In the genomic region with DNA sequence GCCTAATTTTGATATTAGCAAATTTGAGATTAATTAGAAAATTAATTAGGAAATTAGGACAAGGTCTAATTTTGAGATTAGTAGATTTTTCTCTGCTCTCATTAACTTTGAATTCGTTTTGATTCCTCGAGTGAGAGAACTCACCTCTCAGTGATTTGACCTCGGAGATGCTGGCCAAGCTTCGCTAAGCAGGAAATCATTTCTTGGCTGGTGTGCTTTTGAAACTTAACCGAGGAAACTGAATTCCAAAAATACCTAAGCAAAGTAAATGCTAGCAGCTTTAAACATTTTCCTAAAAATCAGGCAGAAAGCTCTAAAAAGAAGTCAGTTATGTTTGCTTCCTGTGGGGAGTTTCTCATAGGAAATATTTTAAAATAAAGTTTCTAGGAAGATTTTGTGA, we compare ENCODE assay signal across 10 cellular contexts. TPM values are rescaled to one million over a fixed set of nuclear protein-coding genes. Genes with fewer than 3 reads are reported as not detected.
DNase-seq lines count a peak whose midpoint lies in the region; ATAC-seq and TF ChIP-seq lines count a peak whose summit lies in the region.
"Had no signal": no experiment of that assay in that cellular context is flagged by ENCODE, and none has a peak within 500 bp of the region (broad histone marks: within the 10 kb centered on the region; RNA-seq: fewer than 3 reads in every experiment).

No MANE protein-coding gene starts in this region.

- no peak overlapping the region for H2BK20ac ChIP-seq in IMR-90 (ENCODE audit: low read depth, low read length)

- no peaks in the 10 kb centered on the region; the same call in 1 of the 2 replicates for H4K20me1 ChIP-seq in IMR-90 (ENCODE audit: insufficient read depth, low read length)

- TF ChIP-seq RAD21 in IMR-90 (IDR thresholded peaks at IDR 0.05; ENCODE audit: low read length), result no peak

- no peak overlapping the region for H3K18ac ChIP-seq in IMR-90 (ENCODE audit: low read depth, low read length)

- no peaks in the 10 kb centered on the region for H3K9me3 ChIP-seq in CD4-positive, alpha-beta memory T cell (ENCODE audit: control insufficient read depth in 1 of 2, low read length in 2 of 2)
- H3K9me3 ChIP-seq in IMR-90 (ENCODE audit: control insufficient read depth, insufficient read depth, low read length), result no peaks in the 10 kb centered on the region
- H3K9me3 ChIP-seq in neutrophil, result no peaks in the 10 kb centered on the region

- peaks cover 69 to 98% (median 87%) of the 10 kb centered on the region in 4 donors for H3K4me1 Mint-ChIP-seq in CD4-positive, alpha-beta memory T cell
- H3K4me1 Mint-ChIP-seq in effector memory CD8-positive, alpha-beta T cell (ENCODE audit: low read depth in 2 of 2), result peaks cover 30 to 61% of the 10 kb centered on the region in 2 donors

- H3K27ac Mint-ChIP-seq in CD4-positive, alpha-beta memory T cell, result peak overlapping the region; percentile 89 to 95 (median 93)
- peak overlapping the region; percentile 78 to 88 for H3K27ac Mint-ChIP-seq in effector memory CD8-positive, alpha-beta T cell

- no peak overlapping the region for H2BK120ac ChIP-seq in IMR-90 (ENCODE audit: low read depth, low read length)

- H4K8ac ChIP-seq in IMR-90 (ENCODE audit: low read depth in 2 of 2, low read length in 2 of 2), result no peak overlapping the region

- peak overlapping the region; percentile 81 for H2BK5ac ChIP-seq in IMR-90 (ENCODE audit: low read depth, low read length, poor library complexity, severe bottlenecking)

- 0 out of 2 replicates have a peak overlapping the region, but pooled peaks have one; percentile 0 for H3K4ac ChIP-seq in IMR-90 (ENCODE audit: low read depth, low read length)

- TF ChIP-seq CTCF in IMR-90 (conservative IDR thresholded peaks at IDR 0.05; ENCODE audit: low read depth, low read length) (no peak), neutrophil (IDR thresholded peaks at IDR 0.05) (no peak)

- H4K91ac ChIP-seq in IMR-90 (ENCODE audit: insufficient read depth, low read depth, low read length), result no peak overlapping the region

- dilution Hi-C loops in IMR-90 (cut with HindIII; ENCODE audit: low sequenced_read_pairs, unreplicated experiment), result no loop called here

- H3K36me3 ChIP-seq in CD4-positive, alpha-beta memory T cell (ENCODE audit: insufficient read depth, low read length), result peaks cover 27% of the 10 kb centered on the region
- H3K36me3 ChIP-seq in IMR-90 (ENCODE audit: control insufficient read depth, insufficient read depth, low read length) (no peaks in the 10 kb centered on the region), neutrophil (peaks cover 16% of the 10 kb centered on the region)

- no peak overlapping the region for H3K56ac ChIP-seq in IMR-90 (ENCODE audit: extremely low read depth, insufficient read depth, low read length)

- peaks cover 98% of the 10 kb centered on the region for H3K4me1 ChIP-seq in CD4-positive, alpha-beta memory T cell (ENCODE audit: insufficient read depth, low read length)
- H3K4me1 ChIP-seq in IMR-90 (ENCODE audit: control insufficient read depth, insufficient read depth, low read length), result peaks cover 1% of the 10 kb centered on the region
- peaks cover 14 to 24% of the 10 kb centered on the region in 2 experiments for H3K4me1 ChIP-seq in neutrophil (ENCODE audit: control insufficient read depth in 1 of 2, insufficient read depth in 1 of 2, low read depth in 1 of 2, low read length in 1 of 2)
- H3K4me1 ChIP-seq: parathyroid adenoma had no signal

- in situ Hi-C loops in IMR-90 (cut with MboI; ENCODE audit: low sequenced_read_pairs), result no loop called here

- no CpG with 5 or more reads among the region's 5 CpGs for WGBS in IMR-90 (ENCODE audit: extremely low coverage in 2 of 2, insufficient read length in 1 of 2), 2 experiments

- H2AFZ ChIP-seq in IMR-90 (replicated peaks; ENCODE audit: low read length, poor library complexity), result no peak overlapping the region
- H2AFZ ChIP-seq: parathyroid adenoma had no signal

- H2AK5ac ChIP-seq in IMR-90 (ENCODE audit: low read depth, low read length), result no peak overlapping the region

- H3K4me2 ChIP-seq in IMR-90 (ENCODE audit: low read depth, low read length), result peak overlapping the region; percentile 30

- peaks cover 32 to 71% of the 10 kb centered on the region in 2 donors for H3K36me3 Mint-ChIP-seq in CD4-positive, alpha-beta memory T cell
- peaks cover 60% of the 10 kb centered on the region for H3K36me3 Mint-ChIP-seq in effector memory CD8-positive, alpha-beta T cell (ENCODE audit: insufficient read depth)

- no peak overlapping the region for H4K5ac ChIP-seq in IMR-90 (ENCODE audit: low read depth, low read length)

- intact Hi-C loops in CD4-positive, alpha-beta memory T cell (cut with micrococcal nuclease), result loop anchor here (1.0 kb wide), 2 partner anchors 8 to 13 kb away; no protein-coding TSS in a partner anchor
- intact Hi-C loops in IMR-90 (cut with micrococcal nuclease), result no loop called here

- H3K14ac ChIP-seq in IMR-90 (replicated peaks; ENCODE audit: low read depth, low read length), result no peak overlapping the region; the same call in 1 of the 2 replicates

- H3K4me3 Mint-ChIP-seq in CD4-positive, alpha-beta memory T cell, result peak overlapping the region; percentile 67 to 80 (median 73)
- peak overlapping the region; percentile 8 to 27 for H3K4me3 Mint-ChIP-seq in effector memory CD8-positive, alpha-beta T cell

- no peak overlapping the region for H3K4me3 ChIP-seq in CD4-positive, alpha-beta memory T cell (ENCODE audit: low read length in 2 of 2)
- no peak overlapping the region for H3K4me3 ChIP-seq in IMR-90 (ENCODE audit: insufficient read depth, low read depth, low read length)
- H3K4me3 ChIP-seq in neutrophil (ENCODE audit: low read depth in 1 of 2, low read length in 1 of 2), result no peak overlapping the region

- no peak for DNase-seq in CD4-positive, alpha-beta memory T cell
- peak; percentile 53 for DNase-seq in IMR-90
- no peak for DNase-seq in effector memory CD8-positive, alpha-beta T cell
- DNase-seq in NCI-H2081 treated with DMSO at 0.1 percent for 48 hours (lab: John Stamatoyannopoulos, UW), result no peak
- no peak for DNase-seq in anterior cingulate cortex (lab: John Stamatoyannopoulos, UW)
- no peak for DNase-seq in activated CD4-positive, CD25-positive, alpha-beta regulatory T cell treated with anti-CD3 and anti-CD28 coated beads, Interleukin-2, amount 50 U/mL, for 72 hours
- DNase-seq in DMS53 (lab: John Stamatoyannopoulos, UW), result no peak
- DNase-seq: NCI-H1930 had no signal

- peak overlapping the region; percentile 65 for H3K27ac ChIP-seq in CD4-positive, alpha-beta memory T cell (ENCODE audit: low read depth, low read length)
- peak overlapping the region; percentile 57; the same call in 1 of the 2 replicates for H3K27ac ChIP-seq in IMR-90 (ENCODE audit: insufficient read depth, low read length)
- peak overlapping the region; percentile 15 for H3K27ac ChIP-seq in neutrophil
- H3K27ac ChIP-seq: parathyroid adenoma had no signal

- H3K9me3 Mint-ChIP-seq in CD4-positive, alpha-beta memory T cell, result no peaks in the 10 kb centered on the region
- H3K9me3 Mint-ChIP-seq in effector memory CD8-positive, alpha-beta T cell, result no peaks in the 10 kb centered on the region

- H3K23ac ChIP-seq in IMR-90 (ENCODE audit: low read depth, low read length), result peak overlapping the region; percentile 34; the same call in 1 of the 2 replicates

- no peaks in the 10 kb centered on the region for H3K27me3 ChIP-seq in CD4-positive, alpha-beta memory T cell (ENCODE audit: insufficient read depth, low read length)
- H3K27me3 ChIP-seq in IMR-90 (ENCODE audit: control insufficient read depth, insufficient read depth, low read length), result no peaks in the 10 kb centered on the region
- no peaks in the 10 kb centered on the region for H3K27me3 ChIP-seq in neutrophil

- BruUV-seq in IMR-90 (replicated peaks; lab: Mats Ljungman, UMichigan), result no TSS peak

- peak; percentile 63 for ATAC-seq in IMR-90 (ENCODE audit: low read depth)
- ATAC-seq in effector memory CD8-positive, alpha-beta T cell (replicated peaks), result no peak

- CTCF ChIA-PET in CD4-positive, alpha-beta memory T cell (lab: Charles Lee; ENCODE audit: partially characterized antibody), result interaction anchor here (0.7 to 2.9 kb wide), 10 partner anchors 10 to 76 kb away, joined by 3 to 10 read pairs (median 4); no protein-coding TSS in a partner anchor
- CTCF ChIA-PET in IMR-90 (lab: Yijun Ruan, JAX), result no interaction called here

- H2AK9ac ChIP-seq in IMR-90 (replicated peaks; ENCODE audit: low read depth, low read length, poor library complexity), result no peak overlapping the region

- TF ChIP-seq POLR2A in IMR-90 (IDR thresholded peaks at IDR 0.05; ENCODE audit: low read depth, low read length), result no peak

- no peaks in the 10 kb centered on the region for H3K27me3 Mint-ChIP-seq in CD4-positive, alpha-beta memory T cell
- H3K27me3 Mint-ChIP-seq in effector memory CD8-positive, alpha-beta T cell, result no peaks in the 10 kb centered on the region

- peaks cover 0 to 4% of the 10 kb centered on the region in 2 experiments; a peak in 1 of 4 replicates for H3K79me1 ChIP-seq in IMR-90 (ENCODE audit: low read depth in 1 of 2, low read length in 2 of 2)

- H3K9me1 ChIP-seq in IMR-90 (ENCODE audit: insufficient read depth, low read length), result peaks cover 11% of the 10 kb centered on the region

- H3K9ac ChIP-seq in IMR-90 (ENCODE audit: low read depth, low read length), result no peak overlapping the region
- H3K9ac ChIP-seq: parathyroid adenoma had no signal

- no peak overlapping the region for H2BK15ac ChIP-seq in IMR-90 (ENCODE audit: low read depth, low read length)

- POLR2A ChIA-PET in CD4-positive, alpha-beta memory T cell (lab: Charles Lee; ENCODE audit: partially characterized antibody), result interaction anchor here (1.1 to 17.3 kb wide), 13 partner anchors 9 to 72 kb away, joined by 3 to 283 read pairs (median 7); a partner anchor contains a TSS
- POLR2A ChIA-PET in IMR-90 (lab: Charles Lee; ENCODE audit: unreplicated experiment), result no interaction called here

TF ChIP-seq in IMR-90, 13 proteins besides CTCF, POLR2A, EP300 and RAD21 (continues in another document):
- TF ChIP-seq MAZ (IDR thresholded peaks at IDR 0.05; ENCODE audit: borderline replicate concordance, low read depth, low read length) (no peak), CHD1 (IDR thresholded peaks at IDR 0.05; ENCODE audit: low read depth, low read length) (no peak), RFX5 (IDR thresholded peaks at IDR 0.05; ENCODE audit: low read depth, low read length) (no peak)
- TF ChIP-seq, protein P1, sequence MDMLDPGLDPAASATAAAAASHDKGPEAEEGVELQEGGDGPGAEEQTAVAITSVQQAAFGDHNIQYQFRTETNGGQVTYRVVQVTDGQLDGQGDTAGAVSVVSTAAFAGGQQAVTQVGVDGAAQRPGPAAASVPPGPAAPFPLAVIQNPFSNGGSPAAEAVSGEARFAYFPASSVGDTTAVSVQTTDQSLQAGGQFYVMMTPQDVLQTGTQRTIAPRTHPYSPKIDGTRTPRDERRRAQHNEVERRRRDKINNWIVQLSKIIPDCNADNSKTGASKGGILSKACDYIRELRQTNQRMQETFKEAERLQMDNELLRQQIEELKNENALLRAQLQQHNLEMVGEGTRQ (IDR thresholded peaks at IDR 0.05; ENCODE audit: low read depth, low read length), result no peak

RNA-seq across cellular contexts. Expression of a gene that starts 34.9 kb away (rescaled TPM):
- 100 to 1,000 TPM; 108 to 119 TPM for total RNA-seq in CD4-positive, alpha-beta memory T cell
- polyA plus RNA-seq in CD4-positive, alpha-beta memory T cell, result 10 to 100 TPM; 37.7 to 72.3 TPM
- total RNA-seq in IMR-90 (2012; rRNA removed), result 3.0 and 3.9 TPM in 2 replicates
- polyA plus RNA-seq in IMR-90 (2012; rRNA removed), result 1.5 and 1.7 TPM in 2 replicates
- polyA plus RNA-seq in IMR-90 (2012; cell fraction: cytosol; rRNA removed), result 0.47 and 0.54 TPM in 2 replicates
- polyA plus RNA-seq in IMR-90 (2012; cell fraction: nucleus; rRNA removed; ENCODE audit: low replicate concordance), result 1.4 and 5.7 TPM in 2 replicates

Comparison
In these comparisons a context has a peak if more than half of its experiments do, and no peak if none do; other contexts are left out.
1. H3K27ac ChIP-seq: peak in every context shown above with its lines; median percentile 65 in CD4-positive, alpha-beta memory T cell; 57 in IMR-90; 15 in neutrophil.
2. RNA of a gene that starts 34.9 kb away (total RNA-seq): 108 to 119 TPM in CD4-positive, alpha-beta memory T cell; 3.0 to 3.9 TPM in IMR-90; every median in the first group is over 10 times any median in the second.